Comparison of ENCODE assay signal across 8 cellular contexts in the genomic region with DNA sequence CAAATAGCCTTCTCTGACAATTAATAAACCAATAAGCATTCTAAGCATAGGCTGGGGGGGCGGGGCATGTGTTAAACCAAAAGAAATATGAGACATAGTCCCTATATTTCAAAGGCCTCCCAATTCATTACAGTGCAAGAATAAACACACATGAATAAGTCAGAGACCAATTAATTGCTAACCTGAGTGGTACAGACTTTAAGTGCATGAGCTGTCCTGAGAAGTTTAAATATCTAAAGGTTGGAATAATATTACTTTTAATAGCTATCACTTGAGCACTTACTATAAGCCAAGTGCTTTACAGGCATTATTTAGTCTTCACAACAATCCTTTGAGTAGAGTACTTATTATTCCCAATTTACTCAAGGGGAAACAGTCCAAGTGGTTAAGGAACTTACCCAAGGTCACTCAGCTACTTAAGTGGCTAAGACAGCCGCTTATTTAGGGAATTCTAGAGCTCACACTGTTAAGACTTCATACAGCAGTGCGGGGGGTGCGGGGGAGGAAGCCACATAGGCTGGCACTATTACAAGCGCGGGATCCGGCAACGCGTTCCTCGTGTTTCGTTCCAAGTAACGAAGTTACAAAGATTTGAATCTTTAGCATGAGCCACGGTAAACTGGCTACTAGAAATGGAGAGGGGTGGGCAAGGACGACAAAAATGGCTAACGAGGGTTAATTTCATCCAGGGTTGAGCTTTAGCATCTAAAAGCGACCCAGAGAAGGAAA. TPM values are rescaled to one million over a fixed set of nuclear protein-coding genes. Genes with fewer than 3 reads are reported as not detected.
DNase-seq lines count a peak whose midpoint lies in the region; ATAC-seq and TF ChIP-seq lines count a peak whose summit lies in the region.

No MANE protein-coding gene starts in this region.

- 7 to 38% methylated on average over 16 of the region's 16 CpGs for WGBS in lung, 2 donors
- WGBS in thyroid gland, 2 donors = 7 to 20% methylated on average over 5 to 16 of the region's 16 CpGs

- H3K4me3 ChIP-seq in GM08714 (ENCODE audit: low read length) = peak overlapping the region; percentile 70
- peak overlapping the region; percentile 82 for H3K4me3 ChIP-seq in lung
- peak overlapping the region in 2 of 3 donors; percentile 48 to 51 for H3K4me3 ChIP-seq in thyroid gland (replicated peaks in 1 of 3)

- no peaks in the 10 kb centered on the region for H3K27me3 ChIP-seq in lung (ENCODE audit: control insufficient read depth, insufficient read depth)
- H3K27me3 ChIP-seq in thyroid gland = no peaks in the 10 kb centered on the region

- no peaks in the 10 kb centered on the region for H3K4me1 Mint-ChIP-seq in MCF 10A (ENCODE audit: insufficient read depth, unreplicated experiment)

- CTCF ChIA-PET in MCF 10A (lab: Yijun Ruan, JAX) = interaction anchor here (0.5 to 0.7 kb wide), 4 partner anchors 49 to 155 kb away, joined by 3 read pairs; no protein-coding TSS in a partner anchor

- peak overlapping the region; percentile 91 for H3K4me3 Mint-ChIP-seq in MCF 10A (ENCODE audit: unreplicated experiment)

- intact Hi-C loops in MCF 10A (cut with micrococcal nuclease) = no loop called here
- intact Hi-C loops in thyroid gland (cut with DNase I) = no loop called here

- no peak for TF ChIP-seq CTCF in MCF 10A (IDR thresholded peaks at IDR 0.05; ENCODE audit: unreplicated experiment)
- no peak for TF ChIP-seq CTCF in lung (IDR thresholded peaks at IDR 0.05; ENCODE audit: control extremely low read depth, extremely low read depth)
- TF ChIP-seq CTCF in thyroid gland (IDR thresholded peaks at IDR 0.05) = no peak

- H3K36me3 ChIP-seq in lung (ENCODE audit: control insufficient read depth in 2 of 2, insufficient read depth in 2 of 2, low read length in 2 of 2) = no peaks in the 10 kb centered on the region
- H3K36me3 ChIP-seq in thyroid gland = no peaks in the 10 kb centered on the region

- peak overlapping the region in 1 of 2 donors; percentile 91 for H3K27ac ChIP-seq in lung (ENCODE audit: low read depth in 1 of 2, low read length in 1 of 2)
- H3K27ac ChIP-seq in thyroid gland = peak overlapping the region in 2 of 3 donors; percentile 74 to 90

- peaks cover 11% of the 10 kb centered on the region for H3K36me3 Mint-ChIP-seq in MCF 10A (ENCODE audit: insufficient read depth, unreplicated experiment)

- no peak for TF ChIP-seq POLR2A in thyroid gland (IDR thresholded peaks at IDR 0.05)

- no peaks in the 10 kb centered on the region for H3K27me3 Mint-ChIP-seq in MCF 10A (ENCODE audit: insufficient read depth, unreplicated experiment)

- peak; percentile 74 for DNase-seq in NCI-H82 (lab: John Stamatoyannopoulos, UW)
- peak; percentile 11 for DNase-seq in MCF 10A (ENCODE audit: unreplicated experiment)
- DNase-seq in lung (ENCODE audit: low spot score) = peak; percentile 37
- peak; percentile 28 to 64 for DNase-seq in thyroid gland
- no peak for DNase-seq in effector CD4-positive, alpha-beta T cell
- no peak for DNase-seq in SKM-1 treated with dmso at 0.1 percent for 144 hours (lab: John Stamatoyannopoulos, UW; ENCODE audit: unreplicated experiment)

- H3K27ac Mint-ChIP-seq in MCF 10A (ENCODE audit: low read depth, unreplicated experiment) = peak overlapping the region; percentile 98

- POLR2A ChIA-PET in MCF 10A (lab: Yijun Ruan, JAX) = interaction anchor here (0.6 to 1.9 kb wide), 6 partner anchors 15 to 290 kb away, joined by 3 to 7 read pairs (median 4); no protein-coding TSS in a partner anchor

- H3K4me1 ChIP-seq in lung (ENCODE audit: control insufficient read depth in 2 of 2, insufficient read depth in 2 of 2, low read length in 2 of 2) (peaks cover 1 to 2% of the 10 kb centered on the region in 2 donors), thyroid gland (peaks cover 0 to 4% of the 10 kb centered on the region in 2 donors)

- peak; percentile 43 for ATAC-seq in lung (ENCODE audit: insufficient read depth, low FRiP score)
- no peak for ATAC-seq in GM21576 (IDR thresholded peaks at IDR 0.05; ENCODE audit: unreplicated experiment)

- H3K9me3 Mint-ChIP-seq in MCF 10A (ENCODE audit: unreplicated experiment) = no peaks in the 10 kb centered on the region

- H3K9me3 ChIP-seq in lung (ENCODE audit: control insufficient read depth in 2 of 2, insufficient read depth in 1 of 2, low read length in 1 of 2) (peaks cover 0 to 8% of the 10 kb centered on the region in 2 donors), thyroid gland (no peaks in the 10 kb centered on the region)

- no TSS peak for BruUV-seq in MCF 10A (replicated peaks; lab: Mats Ljungman, UMichigan)

RNA-seq across cellular contexts. Expression of a gene that starts 1.4 kb away (rescaled TPM):
- total RNA-seq in MCF 10A (2022) (70.2 and 75.4 TPM in 2 replicates), lung (100 to 1,000 TPM in 1 of 2 donors, 10 to 100 TPM in 1; 71.1 to 224 TPM), thyroid gland (100 to 1,000 TPM; 117 to 229 (median 137) TPM)
- polyA plus RNA-seq in lung = 10 to 100 TPM; 25.9 to 72.3 TPM

Comparison
In these comparisons a context has a peak if more than half of its experiments do, and no peak if none do; other contexts are left out.
1. DNase-seq: peak in NCI-H82 (single experiment), MCF 10A (single experiment), lung (single experiment) and thyroid gland (2 of 2); none in effector CD4-positive, alpha-beta T cell (single experiment) and SKM-1 treated with dmso at 0.1 percent for 144 hours (single experiment).
2. Peak in every context shown above with its lines, with median percentiles within 50 percentile points of each other: H3K4me3 ChIP-seq.